21 cellular contexts compared by ENCODE assay signal in the genomic region with DNA sequence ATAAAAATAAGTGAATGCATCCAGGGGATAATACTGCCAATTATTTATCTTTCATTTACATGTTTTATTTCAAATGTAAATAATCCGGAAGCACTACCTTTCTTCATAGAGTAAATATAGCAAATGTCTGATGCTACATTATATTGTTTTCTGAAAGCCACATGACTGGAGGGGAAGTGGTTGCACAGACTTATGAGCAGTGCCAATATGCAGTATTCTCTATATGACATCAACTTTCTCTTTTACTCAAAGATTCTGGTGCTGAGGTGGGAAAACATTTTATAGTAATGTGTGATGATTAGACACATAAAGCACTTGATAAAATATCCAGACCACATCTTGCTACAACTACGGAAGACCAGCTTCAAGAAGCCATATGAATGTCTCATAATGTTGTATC.
DNase-seq lines count a peak whose midpoint lies in the region; ATAC-seq and TF ChIP-seq lines count a peak whose summit lies in the region.
"Had no signal": no experiment of that assay in that cellular context is flagged by ENCODE, and none has a peak within 500 bp of the region (broad histone marks: within the 10 kb centered on the region; RNA-seq: fewer than 3 reads in every experiment).

No MANE protein-coding gene starts in this region.

- in situ Hi-C loops in GM13976 (cut with MboI; ENCODE audit: low sequenced_read_pairs, unreplicated experiment) = no loop called here

- no peaks in the 10 kb centered on the region for H3K4me1 ChIP-seq in BE2C
- H3K4me1 ChIP-seq: body of pancreas, esophagus squamous epithelium, vagina had no signal

- TF ChIP-seq CTCF in GM13976 (IDR thresholded peaks at IDR 0.05; ENCODE audit: borderline replicate concordance, control extremely low read depth, extremely low read depth, insufficient read depth, missing control alignments) = no peak
- TF ChIP-seq CTCF in BE2C (IDR thresholded peaks at IDR 0.05; ENCODE audit: low read depth, low read length) = no peak

- no peaks in the 10 kb centered on the region for H3K9me3 ChIP-seq in BE2C
- H3K9me3 ChIP-seq: body of pancreas, esophagus squamous epithelium, ovary, vagina had no signal

- DNase-seq in GM13976 (ENCODE audit: low spot score) = peak; percentile 12
- DNase-seq in AG08395 (ENCODE audit: low spot score) = no peak
- DNase-seq in BE2C = no peak
- DNase-seq in HT-29 (ENCODE audit: low spot score) = no peak
- DNase-seq in NCI-H1436 (lab: John Stamatoyannopoulos, UW) = no peak
- DNase-seq: activated naive CD4-positive, alpha-beta T cell treated with anti-CD3 and anti-CD28 coated beads, Interleukin-2, amount 10 ng/mL, durations not matched to agents 7 days and 5 days; body of pancreas; COR-L47; esophagus squamous epithelium; hippocampal formation; Kasumi-1; NCI-H187; ovary; PC-3; small intestine; WERI-Rb-1 had no signal

- peak; percentile 62 for ATAC-seq in GM19328 (IDR thresholded peaks at IDR 0.05; ENCODE audit: unreplicated experiment)
- peak; percentile 87 for ATAC-seq in HG02852 (IDR thresholded peaks at IDR 0.05; ENCODE audit: unreplicated experiment)
- peak; percentile 98 for ATAC-seq in HG03442 (IDR thresholded peaks at IDR 0.05; ENCODE audit: unreplicated experiment)
- ATAC-seq: body of pancreas, HCT116, PC-3 had no signal

- H3K27me3 ChIP-seq in BE2C = no peaks in the 10 kb centered on the region
- H3K27me3 ChIP-seq: body of pancreas, esophagus squamous epithelium, ovary, vagina had no signal

- H3K4me3 ChIP-seq in BE2C (ENCODE audit: low read depth, low read length) = no peak overlapping the region
- H3K4me3 ChIP-seq: body of pancreas, esophagus squamous epithelium, ovary, vagina had no signal

- H3K36me3 ChIP-seq in BE2C = no peaks in the 10 kb centered on the region
- H3K36me3 ChIP-seq: esophagus squamous epithelium, ovary, vagina, WERI-Rb-1 had no signal
